8 cellular contexts compared by ENCODE assay signal in the genomic region with DNA sequence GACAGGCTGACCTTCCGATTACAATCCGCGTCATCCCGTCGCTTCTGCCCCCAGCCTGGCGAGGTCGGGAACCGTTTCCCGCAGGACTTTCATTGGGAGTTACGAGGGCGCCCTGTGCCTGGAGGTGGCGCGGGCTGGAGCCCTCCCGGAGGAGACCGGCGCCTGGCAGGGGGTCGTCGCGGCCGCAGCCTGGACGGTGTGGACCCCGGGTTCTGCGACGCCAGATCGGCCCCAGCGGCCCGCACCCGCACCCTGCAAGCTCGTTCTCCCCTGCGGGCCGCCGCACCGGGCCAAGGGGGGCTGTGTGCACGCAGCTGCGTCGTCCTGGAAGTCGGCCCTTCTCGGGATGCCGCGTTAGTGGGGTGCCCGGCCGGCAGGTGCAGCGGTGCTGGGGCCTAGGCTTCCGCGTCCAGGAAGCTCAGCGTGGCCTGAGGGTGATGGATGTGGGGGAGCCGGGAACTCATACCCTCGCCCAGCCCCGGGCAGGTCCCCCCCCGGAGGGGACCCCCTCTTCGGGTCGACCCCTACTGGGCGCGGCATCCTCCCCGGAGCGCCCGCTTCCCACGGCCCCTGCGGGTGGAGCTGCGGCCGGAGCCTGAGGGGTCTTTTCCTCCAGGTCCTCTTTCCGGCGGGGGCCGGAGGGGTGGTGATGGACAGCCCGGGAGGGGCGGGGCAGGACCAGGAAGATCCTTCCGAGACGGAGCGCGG.
DNase-seq lines count a peak whose midpoint lies in the region; ATAC-seq and TF ChIP-seq lines count a peak whose summit lies in the region.

No MANE protein-coding gene starts in this region.

- no peaks in the 10 kb centered on the region for H3K9me3 ChIP-seq in neural cell (ENCODE audit: low read length)

- no peaks in the 10 kb centered on the region for H3K9me2 ChIP-seq in neural cell (ENCODE audit: insufficient read depth, low read length)

- H3F3A ChIP-seq in neural cell (ENCODE audit: insufficient read depth, low read length, poor library complexity, severe bottlenecking): peaks cover 7% of the 10 kb centered on the region

- TF ChIP-seq EP300 in neural cell (conservative IDR thresholded peaks at IDR 0.05; ENCODE audit: poor library complexity, severe bottlenecking): no peak

- peaks cover 16% of the 10 kb centered on the region for H3K27me3 Mint-ChIP-seq in endothelial cell (ENCODE audit: unreplicated experiment)

- peaks cover 5% of the 10 kb centered on the region for H3K36me3 ChIP-seq in neural cell (ENCODE audit: insufficient read depth, low read length)

- H3K27ac Mint-ChIP-seq in endothelial cell (ENCODE audit: unreplicated experiment): peak overlapping the region; percentile 78

- H3K4me3 Mint-ChIP-seq in endothelial cell (ENCODE audit: unreplicated experiment): peak overlapping the region; percentile 88

- no peak overlapping the region for H3K4me2 ChIP-seq in neural cell (ENCODE audit: low read length)

- H3K4me3 ChIP-seq in neural cell (ENCODE audit: low read length): peak overlapping the region; percentile 59

- peak; percentile 31; the same call in 1 of the 2 replicates for TF ChIP-seq POLR2A in Raji (IDR thresholded peaks at IDR 0.05; ENCODE audit: insufficient read depth, low read depth, low read length)

- H3K79me2 ChIP-seq in neural cell (replicated peaks; ENCODE audit: insufficient read depth, low read length): peaks cover 9% of the 10 kb centered on the region

- TF ChIP-seq CTCF in endothelial cell (IDR thresholded peaks at IDR 0.05; ENCODE audit: unreplicated experiment) (no peak), neural cell (IDR thresholded peaks at IDR 0.05; ENCODE audit: poor library complexity, severe bottlenecking) (no peak)

- ATAC-seq in HG02970 (IDR thresholded peaks at IDR 0.05; ENCODE audit: low FRiP score, unreplicated experiment): peak; percentile 34

- H3K9me3 Mint-ChIP-seq in endothelial cell (ENCODE audit: unreplicated experiment): no peaks in the 10 kb centered on the region

- H3K9ac ChIP-seq in neural cell (ENCODE audit: low read length): no peak overlapping the region

- H3K27ac ChIP-seq in neural cell (ENCODE audit: low read length): no peak overlapping the region

- no peak overlapping the region for H2AFZ ChIP-seq in neural cell (ENCODE audit: low read depth, low read length)

- H3K36me3 Mint-ChIP-seq in endothelial cell (ENCODE audit: low read depth, unreplicated experiment): peaks cover 6% of the 10 kb centered on the region

- TF ChIP-seq RAD21 in neural cell (conservative IDR thresholded peaks at IDR 0.05): no peak

- H3K27me3 ChIP-seq in neural cell (ENCODE audit: insufficient read depth, low read depth, low read length): peaks cover 22% of the 10 kb centered on the region

- H4K20me1 ChIP-seq in neural cell (ENCODE audit: insufficient read depth): peaks cover 8% of the 10 kb centered on the region

- DNase-seq in NCI-H748 (lab: John Stamatoyannopoulos, UW; ENCODE audit: unreplicated experiment): peak; percentile 72
- DNase-seq in NCI-H748 treated with DMSO at 0.1 percent for 48 hours (lab: John Stamatoyannopoulos, UW): no peak
- no peak for DNase-seq in endothelial cell (ENCODE audit: low spot score)
- DNase-seq in ureter (ENCODE audit: low spot score): no peak
- DNase-seq in OCI-M2 (lab: John Stamatoyannopoulos, UW; ENCODE audit: unreplicated experiment): no peak

- H3K4me1 Mint-ChIP-seq in endothelial cell (ENCODE audit: unreplicated experiment): peaks cover 38% of the 10 kb centered on the region

TF ChIP-seq in neural cell, 6 proteins besides CTCF, POLR2A, EP300 and RAD21:
- TF ChIP-seq, protein P1, sequence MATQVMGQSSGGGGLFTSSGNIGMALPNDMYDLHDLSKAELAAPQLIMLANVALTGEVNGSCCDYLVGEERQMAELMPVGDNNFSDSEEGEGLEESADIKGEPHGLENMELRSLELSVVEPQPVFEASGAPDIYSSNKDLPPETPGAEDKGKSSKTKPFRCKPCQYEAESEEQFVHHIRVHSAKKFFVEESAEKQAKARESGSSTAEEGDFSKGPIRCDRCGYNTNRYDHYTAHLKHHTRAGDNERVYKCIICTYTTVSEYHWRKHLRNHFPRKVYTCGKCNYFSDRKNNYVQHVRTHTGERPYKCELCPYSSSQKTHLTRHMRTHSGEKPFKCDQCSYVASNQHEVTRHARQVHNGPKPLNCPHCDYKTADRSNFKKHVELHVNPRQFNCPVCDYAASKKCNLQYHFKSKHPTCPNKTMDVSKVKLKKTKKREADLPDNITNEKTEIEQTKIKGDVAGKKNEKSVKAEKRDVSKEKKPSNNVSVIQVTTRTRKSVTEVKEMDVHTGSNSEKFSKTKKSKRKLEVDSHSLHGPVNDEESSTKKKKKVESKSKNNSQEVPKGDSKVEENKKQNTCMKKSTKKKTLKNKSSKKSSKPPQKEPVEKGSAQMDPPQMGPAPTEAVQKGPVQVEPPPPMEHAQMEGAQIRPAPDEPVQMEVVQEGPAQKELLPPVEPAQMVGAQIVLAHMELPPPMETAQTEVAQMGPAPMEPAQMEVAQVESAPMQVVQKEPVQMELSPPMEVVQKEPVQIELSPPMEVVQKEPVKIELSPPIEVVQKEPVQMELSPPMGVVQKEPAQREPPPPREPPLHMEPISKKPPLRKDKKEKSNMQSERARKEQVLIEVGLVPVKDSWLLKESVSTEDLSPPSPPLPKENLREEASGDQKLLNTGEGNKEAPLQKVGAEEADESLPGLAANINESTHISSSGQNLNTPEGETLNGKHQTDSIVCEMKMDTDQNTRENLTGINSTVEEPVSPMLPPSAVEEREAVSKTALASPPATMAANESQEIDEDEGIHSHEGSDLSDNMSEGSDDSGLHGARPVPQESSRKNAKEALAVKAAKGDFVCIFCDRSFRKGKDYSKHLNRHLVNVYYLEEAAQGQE (IDR thresholded peaks at IDR 0.05; ENCODE audit: borderline replicate concordance): no peak
- TF ChIP-seq TAF1 (IDR thresholded peaks at IDR 0.05; ENCODE audit: low read depth) (no peak), SMC3 (conservative IDR thresholded peaks at IDR 0.05; ENCODE audit: poor library complexity) (no peak), EZH2 (IDR thresholded peaks at IDR 0.05; ENCODE audit: borderline replicate concordance, insufficient read depth, low read length, poor library complexity, severe bottlenecking) (no peak), POLR2AphosphoS5 (IDR thresholded peaks at IDR 0.05) (no peak), MXI1 (conservative IDR thresholded peaks at IDR 0.05; ENCODE audit: poor library complexity, severe bottlenecking) (no peak)
